1 cellular context compared by ENCODE assay signal in genomic region chr20:57582432-57583288, GRCh38.
TF ChIP-seq lines count a peak whose summit lies in the region.

No MANE protein-coding gene starts in this region.

TF ChIP-seq in HEK293, 187 proteins besides CTCF, POLR2A, EP300 and RAD21 (continued from another document):
- no peak for TF ChIP-seq PRDM10 (tag by site-specific recombination; IDR thresholded peaks at IDR 0.05)
- TF ChIP-seq ZFP69B (tag by site-specific recombination; IDR thresholded peaks at IDR 0.05), result no peak
- peak; percentile 73 for TF ChIP-seq TRIM28 (IDR thresholded peaks at IDR 0.05; ENCODE audit: borderline replicate concordance, low read length)
- TF ChIP-seq, protein P1, sequence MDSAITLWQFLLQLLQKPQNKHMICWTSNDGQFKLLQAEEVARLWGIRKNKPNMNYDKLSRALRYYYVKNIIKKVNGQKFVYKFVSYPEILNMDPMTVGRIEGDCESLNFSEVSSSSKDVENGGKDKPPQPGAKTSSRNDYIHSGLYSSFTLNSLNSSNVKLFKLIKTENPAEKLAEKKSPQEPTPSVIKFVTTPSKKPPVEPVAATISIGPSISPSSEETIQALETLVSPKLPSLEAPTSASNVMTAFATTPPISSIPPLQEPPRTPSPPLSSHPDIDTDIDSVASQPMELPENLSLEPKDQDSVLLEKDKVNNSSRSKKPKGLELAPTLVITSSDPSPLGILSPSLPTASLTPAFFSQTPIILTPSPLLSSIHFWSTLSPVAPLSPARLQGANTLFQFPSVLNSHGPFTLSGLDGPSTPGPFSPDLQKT (IDR thresholded peaks at IDR 0.05; ENCODE audit: borderline replicate concordance, low read depth, low read length), result no peak
- no peak for TF ChIP-seq KLF1 (tag by site-specific recombination; IDR thresholded peaks at IDR 0.05)
- TF ChIP-seq ZNF394 (tag by site-specific recombination; IDR thresholded peaks at IDR 0.05; ENCODE audit: borderline replicate concordance), result peak; percentile 87; the same call in 1 of the 2 replicates
- TF ChIP-seq ZNF791 (tag by site-specific recombination; IDR thresholded peaks at IDR 0.05), result no peak
- no peak for TF ChIP-seq IKZF3 (tag by site-specific recombination; IDR thresholded peaks at IDR 0.05)
- no peak for TF ChIP-seq SETDB1 (IDR thresholded peaks at IDR 0.05; ENCODE audit: insufficient read length, low read length)
- TF ChIP-seq ZNF214 (tag by site-specific recombination; IDR thresholded peaks at IDR 0.05; ENCODE audit: borderline replicate concordance), result no peak
- 0 out of 2 replicates have a peak, but pooled peaks have one; percentile 30 for TF ChIP-seq ZNF2 (tag by site-specific recombination; IDR thresholded peaks at IDR 0.05)
- peak; percentile 37; the same call in 1 of the 2 replicates for TF ChIP-seq GLI2 (tag by site-specific recombination; IDR thresholded peaks at IDR 0.05; ENCODE audit: borderline replicate concordance, low read depth)
- TF ChIP-seq ZNF529 (tag by site-specific recombination; IDR thresholded peaks at IDR 0.05; ENCODE audit: insufficient replicate concordance), result no peak
- TF ChIP-seq ZNF658 (tag by site-specific recombination; IDR thresholded peaks at IDR 0.05), result no peak
- TF ChIP-seq ZNF354C (tag by site-specific recombination; IDR thresholded peaks at IDR 0.05; ENCODE audit: borderline replicate concordance, low read depth), result no peak
- TF ChIP-seq, protein P2, sequence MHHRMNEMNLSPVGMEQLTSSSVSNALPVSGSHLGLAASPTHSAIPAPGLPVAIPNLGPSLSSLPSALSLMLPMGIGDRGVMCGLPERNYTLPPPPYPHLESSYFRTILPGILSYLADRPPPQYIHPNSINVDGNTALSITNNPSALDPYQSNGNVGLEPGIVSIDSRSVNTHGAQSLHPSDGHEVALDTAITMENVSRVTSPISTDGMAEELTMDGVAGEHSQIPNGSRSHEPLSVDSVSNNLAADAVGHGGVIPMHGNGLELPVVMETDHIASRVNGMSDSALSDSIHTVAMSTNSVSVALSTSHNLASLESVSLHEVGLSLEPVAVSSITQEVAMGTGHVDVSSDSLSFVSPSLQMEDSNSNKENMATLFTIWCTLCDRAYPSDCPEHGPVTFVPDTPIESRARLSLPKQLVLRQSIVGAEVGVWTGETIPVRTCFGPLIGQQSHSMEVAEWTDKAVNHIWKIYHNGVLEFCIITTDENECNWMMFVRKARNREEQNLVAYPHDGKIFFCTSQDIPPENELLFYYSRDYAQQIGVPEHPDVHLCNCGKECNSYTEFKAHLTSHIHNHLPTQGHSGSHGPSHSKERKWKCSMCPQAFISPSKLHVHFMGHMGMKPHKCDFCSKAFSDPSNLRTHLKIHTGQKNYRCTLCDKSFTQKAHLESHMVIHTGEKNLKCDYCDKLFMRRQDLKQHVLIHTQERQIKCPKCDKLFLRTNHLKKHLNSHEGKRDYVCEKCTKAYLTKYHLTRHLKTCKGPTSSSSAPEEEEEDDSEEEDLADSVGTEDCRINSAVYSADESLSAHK (tag by site-specific recombination; IDR thresholded peaks at IDR 0.05), result peak; percentile 5; the same call in 1 of the 2 replicates
- TF ChIP-seq KLF9 (tag by site-specific recombination; IDR thresholded peaks at IDR 0.05; ENCODE audit: low read depth), result no peak
- TF ChIP-seq ZNF146 (tag by site-specific recombination; IDR thresholded peaks at IDR 0.05), result no peak
- no peak for TF ChIP-seq ZNF169 (tag by site-specific recombination; IDR thresholded peaks at IDR 0.05)
- no peak for TF ChIP-seq ZNF518A (tag by site-specific recombination; conservative IDR thresholded peaks at IDR 0.05; ENCODE audit: low read depth)
- no peak for TF ChIP-seq PBX3 (CRISPR knock-in tag; IDR thresholded peaks at IDR 0.05)
- TF ChIP-seq SCRT2 (tag by site-specific recombination; IDR thresholded peaks at IDR 0.05), result no peak
- no peak for TF ChIP-seq ZNF48 (tag by site-specific recombination; IDR thresholded peaks at IDR 0.05)
- TF ChIP-seq ZNF473 (tag by site-specific recombination; IDR thresholded peaks at IDR 0.05), result no peak
- no peak for TF ChIP-seq ZNF555 (tag by site-specific recombination; conservative IDR thresholded peaks at IDR 0.05)
- no peak for TF ChIP-seq ZNF521 (tag by site-specific recombination; IDR thresholded peaks at IDR 0.05)
